1 cellular context compared by ENCODE assay signal in the genomic region with DNA sequence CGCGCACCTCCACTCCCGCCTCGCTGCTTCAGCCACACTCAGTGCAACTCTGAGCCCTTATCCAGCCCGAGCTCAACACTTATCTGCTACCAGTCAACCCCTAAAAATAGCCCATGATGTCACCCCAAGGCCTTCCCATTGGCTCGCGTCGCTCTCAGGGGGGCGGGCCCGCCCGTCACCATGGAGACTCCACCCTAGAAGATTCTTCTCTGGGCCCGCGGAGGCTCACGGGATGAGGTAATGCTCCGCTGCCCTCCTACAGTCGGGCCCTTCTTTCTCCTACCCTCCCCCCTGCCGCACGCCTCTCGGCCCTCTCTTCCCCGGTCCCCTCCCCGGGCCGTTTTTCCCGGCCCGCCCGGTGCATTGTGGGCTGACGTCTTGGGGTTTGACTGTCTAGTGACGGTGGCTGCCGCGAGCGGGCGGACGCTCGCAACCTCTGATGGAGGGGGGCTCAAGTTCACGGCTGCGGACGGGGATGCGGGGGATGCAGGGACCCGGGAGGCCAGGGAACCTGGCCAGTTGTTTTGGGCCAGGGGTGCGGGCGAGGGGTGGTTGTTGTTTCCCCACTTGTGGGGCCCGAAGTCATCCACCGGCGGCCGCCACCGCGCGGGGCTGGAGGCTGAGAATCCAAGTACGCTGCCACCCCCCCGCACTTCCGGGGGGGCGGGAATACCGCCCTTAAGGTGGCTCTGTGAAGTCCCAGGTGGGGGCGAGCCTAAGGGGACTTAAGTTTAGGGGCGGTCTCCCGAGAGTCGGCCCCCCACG.
TF ChIP-seq lines count a peak whose summit lies in the region.

A gene (minus strand): TSS at position 55 of the 765 bp plus-strand sequence. CDS start 977 bp downstream, outside the sequence.

TF ChIP-seq in GM23338, 12 proteins besides CTCF, POLR2A, EP300 and RAD21 (continued from another document):
- TF ChIP-seq NANOG (IDR thresholded peaks at IDR 0.05; ENCODE audit: borderline replicate concordance) (no peak), EZH2phosphoT487 (IDR thresholded peaks at IDR 0.05; ENCODE audit: unreplicated experiment) (no peak), CREB1 (CRISPR knock-in tag; IDR thresholded peaks at IDR 0.05; ENCODE audit: low read depth) (peak; percentile 75)
